ENCODE assay signal across 15 cellular contexts in genomic region chr4:115780835-115781234, GRCh38.
A peak's percentile ranks its signal among the peaks of the same experiment; 100 is the strongest.
DNase-seq lines count a peak whose midpoint lies in the region; ATAC-seq lines count a peak whose summit lies in the region.
"Had no signal": no experiment of that assay in that cellular context is flagged by ENCODE, and none has a peak within 500 bp of the region (broad histone marks: within the 10 kb centered on the region; RNA-seq: fewer than 3 reads in every experiment).

No MANE protein-coding gene starts in this region.

- DNase-seq in GM19238 (ENCODE audit: insufficient read length, low spot score) (no peak), NCI-H1048 (lab: John Stamatoyannopoulos, UW) (no peak)
- no peak for DNase-seq in activated CD8-positive, alpha-beta memory T cell treated with anti-CD3 and anti-CD28 coated beads, Interleukin-2, amount 50 U/mL, for 4 hours
- DNase-seq: activated CD8-positive, alpha-beta T cell treated with anti-CD3 and anti-CD28 coated beads for 36 hours; activated naive CD4-positive, alpha-beta T cell treated with anti-CD3 and anti-CD28 coated beads, Interleukin-2, amount 10 ng/mL, durations not matched to agents 7 days and 5 days; DMS53; mesendoderm; NCI-H2171; Peyer's patch; T1000 had no signal

- peak; percentile 77 for ATAC-seq in GM18499 (IDR thresholded peaks at IDR 0.05; ENCODE audit: insufficient read depth, unreplicated experiment)
- peak; percentile 71 for ATAC-seq in GM19468 (IDR thresholded peaks at IDR 0.05; ENCODE audit: extremely low read depth, unreplicated experiment)
- ATAC-seq in HG02870 (IDR thresholded peaks at IDR 0.05; ENCODE audit: unreplicated experiment) = peak; percentile 83
- peak; percentile 67 for ATAC-seq in HG03442 (IDR thresholded peaks at IDR 0.05; ENCODE audit: unreplicated experiment)
- no peak for ATAC-seq in GM19328 (IDR thresholded peaks at IDR 0.05; ENCODE audit: unreplicated experiment)
- ATAC-seq: activated CD8-positive, alpha-beta T cell treated with anti-CD3 and anti-CD28 coated beads for 36 hours had no signal
